1 cellular context compared by ENCODE assay signal in genomic region chr6:29035951-29036350, GRCh38.
TF ChIP-seq lines count a peak whose summit lies in the region.

No MANE protein-coding gene starts in this region.

TF ChIP-seq in H1, 55 proteins besides CTCF, POLR2A, EP300 and RAD21:
- TF ChIP-seq E2F6 (IDR thresholded peaks at IDR 0.05) (0 out of 2 replicates have a peak, but pooled peaks have one; percentile 50), FOSL1 (IDR thresholded peaks at IDR 0.05; ENCODE audit: insufficient read depth, low read depth, low read length) (no peak), MAFK (IDR thresholded peaks at IDR 0.05; ENCODE audit: low read depth, low read length) (no peak), PHF8 (conservative IDR thresholded peaks at IDR 0.05; ENCODE audit: low read depth, low read length) (no peak)
